ENCODE assay signal across 9 cellular contexts in the genomic region with DNA sequence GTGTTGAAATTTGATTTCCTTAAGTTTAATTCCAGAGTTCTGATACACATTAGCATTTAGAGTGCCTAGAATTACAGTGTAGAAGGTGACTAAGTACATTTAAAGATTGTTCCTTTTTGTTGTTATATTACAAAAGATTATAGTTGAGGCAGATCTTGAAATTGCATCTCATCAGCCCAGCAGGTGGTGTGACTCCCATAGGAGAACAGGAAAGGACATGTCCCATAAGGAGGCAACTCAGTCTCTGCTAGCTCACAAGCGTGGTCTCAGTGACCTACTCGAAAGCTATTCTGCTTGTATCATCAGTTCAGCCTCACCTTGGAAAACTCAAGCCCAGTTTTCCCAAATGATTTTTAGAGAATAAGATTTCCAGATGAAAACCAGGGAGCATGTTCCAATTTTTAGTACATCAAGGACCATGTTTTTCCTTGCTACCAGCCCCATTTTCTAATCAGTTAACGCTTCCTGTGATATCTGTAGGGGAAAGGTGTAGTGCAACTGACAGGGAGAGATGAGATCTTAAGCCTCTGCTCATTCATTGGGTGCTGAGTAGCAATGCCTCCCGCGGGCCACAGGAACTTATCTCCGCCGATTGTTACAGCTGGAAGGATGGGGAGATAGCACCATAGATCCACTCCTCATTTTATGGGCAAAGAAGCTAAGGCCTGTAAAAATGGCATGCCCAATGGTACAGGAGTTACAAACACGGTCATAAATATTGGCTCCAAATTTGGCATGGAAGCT. TPM values are rescaled to one million over a fixed set of nuclear protein-coding genes. Genes with fewer than 3 reads are reported as not detected.
DNase-seq lines count a peak whose midpoint lies in the region; ATAC-seq and TF ChIP-seq lines count a peak whose summit lies in the region.
"Had no signal": no experiment of that assay in that cellular context is flagged by ENCODE, and none has a peak within 500 bp of the region (broad histone marks: within the 10 kb centered on the region; RNA-seq: fewer than 3 reads in every experiment).

No MANE protein-coding gene starts in this region.

- intact Hi-C loops in left lung (cut with DNase I) (no loop called here), tibial artery (cut with DNase I; ENCODE audit: low total_unique reads) (loop anchor here (10.0 kb wide), 1 partner anchor 251 kb away; no protein-coding TSS in a partner anchor), aorta (cut with DNase I) (loop anchor here in 1 of 2 donors (10.0 kb wide), 1 partner anchor 251 kb away; no protein-coding TSS in a partner anchor)

- H3K36me3 ChIP-seq in left lung (no peaks in the 10 kb centered on the region), tibial artery (no peaks in the 10 kb centered on the region), aorta (ENCODE audit: control insufficient read depth in 1 of 2, insufficient read depth in 2 of 2, low read length in 1 of 2) (no peaks in the 10 kb centered on the region)

- ATAC-seq in left lung (no peak), aorta (ENCODE audit: low FRiP score) (no peak), GM19328 (IDR thresholded peaks at IDR 0.05; ENCODE audit: unreplicated experiment) (no peak)

- H3K4me1 Mint-ChIP-seq in activated CD4-positive, alpha-beta T cell treated with anti-CD3 and anti-CD28 coated beads, Interleukin-2, amount 10 ng/mL, durations not matched to agents 7 days and 5 days, result peaks cover 18% of the 10 kb centered on the region

- H3K4me3 ChIP-seq in left lung, result peak overlapping the region in 1 of 2 donors; percentile 64
- H3K4me3 ChIP-seq in tibial artery, result peak overlapping the region; percentile 95 to 100
- H3K4me3 ChIP-seq in aorta (ENCODE audit: low read length in 2 of 2), result peak overlapping the region in 1 of 2 donors; percentile 84

- H3K27me3 ChIP-seq in left lung (peaks cover 0 to 38% of the 10 kb centered on the region in 2 donors), tibial artery (no peaks in the 10 kb centered on the region), aorta (ENCODE audit: control insufficient read depth in 1 of 2, insufficient read depth in 2 of 2, low read length in 1 of 2) (no peaks in the 10 kb centered on the region)

- no peaks in the 10 kb centered on the region for H3K9me3 Mint-ChIP-seq in activated CD4-positive, alpha-beta T cell treated with anti-CD3 and anti-CD28 coated beads, Interleukin-2, amount 10 ng/mL, durations not matched to agents 7 days and 5 days

- peaks cover 49% of the 10 kb centered on the region for H3K27me3 Mint-ChIP-seq in activated CD4-positive, alpha-beta T cell treated with anti-CD3 and anti-CD28 coated beads, Interleukin-2, amount 10 ng/mL, durations not matched to agents 7 days and 5 days

- peak overlapping the region; percentile 67 for H3K4me3 Mint-ChIP-seq in activated CD4-positive, alpha-beta T cell treated with anti-CD3 and anti-CD28 coated beads, Interleukin-2, amount 10 ng/mL, durations not matched to agents 7 days and 5 days

- H3K4me1 ChIP-seq in left lung (peaks cover 0 to 16% of the 10 kb centered on the region in 2 donors), tibial artery (peaks cover 0 to 29% (median 10%) of the 10 kb centered on the region in 4 donors), aorta (ENCODE audit: control insufficient read depth in 1 of 2, insufficient read depth in 2 of 2, low read length in 2 of 2) (no peaks in the 10 kb centered on the region)

- DNase-seq in activated CD4-positive, alpha-beta T cell treated with anti-CD3 and anti-CD28 coated beads, Interleukin-2, amount 10 ng/mL, durations not matched to agents 7 days and 5 days, result no peak
- DNase-seq in activated CD4-positive, alpha-beta T cell treated with anti-CD3 and anti-CD28 coated beads, Interleukin-2, amount 50 U/mL, for 1 hour, result no peak
- DNase-seq in astrocyte of the hippocampus (ENCODE audit: low read depth, low spot score) (peak; percentile 5), left lung (no peak), tibial artery (no peak), aorta (no peak)
- no peak for DNase-seq in central memory CD4-positive, alpha-beta T cell
- DNase-seq: DND-41 had no signal

- WGBS in aorta, 2 donors, result 72 to 76% methylated on average over 8 of the region's 8 CpGs

- H3K36me3 Mint-ChIP-seq in activated CD4-positive, alpha-beta T cell treated with anti-CD3 and anti-CD28 coated beads, Interleukin-2, amount 10 ng/mL, durations not matched to agents 7 days and 5 days (ENCODE audit: low read depth), result no peaks in the 10 kb centered on the region

- no peaks in the 10 kb centered on the region for H3K9me3 ChIP-seq in left lung
- no peaks in the 10 kb centered on the region for H3K9me3 ChIP-seq in tibial artery
- H3K9me3 ChIP-seq in aorta (ENCODE audit: control insufficient read depth, low read length), result no peaks in the 10 kb centered on the region

- CTCF ChIA-PET in activated CD4-positive, alpha-beta T cell treated with anti-CD3 and anti-CD28 coated beads, Interleukin-2, amount 10 ng/mL, durations not matched to agents 7 days and 5 days (lab: Charles Lee), result no interaction called here

- POLR2A ChIA-PET in activated CD4-positive, alpha-beta T cell treated with anti-CD3 and anti-CD28 coated beads, Interleukin-2, amount 10 ng/mL, durations not matched to agents 7 days and 5 days (lab: Charles Lee), result interaction anchor here (0.7 kb wide), 1 partner anchor 1140 kb away, joined by 3 read pairs; no protein-coding TSS in a partner anchor

- H3K27ac ChIP-seq in left lung, result peak overlapping the region; percentile 89 to 92
- H3K27ac ChIP-seq in tibial artery, result peak overlapping the region; percentile 97 to 98
- H3K27ac ChIP-seq in aorta (ENCODE audit: low read depth in 1 of 2, low read length in 2 of 2), result no peak overlapping the region

- TF ChIP-seq CTCF in left lung (IDR thresholded peaks at IDR 0.05) (no peak), tibial artery (IDR thresholded peaks at IDR 0.05) (peak in 1 of 2 experiments; percentile 7)

- H3K27ac Mint-ChIP-seq in activated CD4-positive, alpha-beta T cell treated with anti-CD3 and anti-CD28 coated beads, Interleukin-2, amount 10 ng/mL, durations not matched to agents 7 days and 5 days, result no peak overlapping the region

RNA-seq across cellular contexts. Expression of a gene that starts 1.1 kb away (rescaled TPM):
- under 1 TPM; 0.33 to 0.45 TPM for total RNA-seq in activated CD4-positive, alpha-beta T cell treated with anti-CD3 and anti-CD28 coated beads, Interleukin-2, amount 10 ng/mL, durations not matched to agents 7 days and 5 days
- 10 to 100 TPM; 27.3 to 32.4 TPM for total RNA-seq in left lung
- total RNA-seq in aorta, result 10 to 100 TPM; 17.9 to 20.7 TPM
- polyA plus RNA-seq in aorta, result 10 to 100 TPM; 10.3 to 14.0 TPM

Comparison
In these comparisons a context has a peak if more than half of its experiments do, and no peak if none do; other contexts are left out.
1. H3K27ac ChIP-seq: peak in left lung (2 of 2) and tibial artery (2 of 2); none in aorta (0 of 2).
2. RNA of a gene that starts 1.1 kb away (total RNA-seq): 27.3 to 32.4 TPM in left lung and 17.9 to 20.7 TPM in aorta; 0.33 to 0.45 TPM in activated CD4-positive, alpha-beta T cell treated with anti-CD3 and anti-CD28 coated beads, Interleukin-2, amount 10 ng/mL, durations not matched to agents 7 days and 5 days; every median in the first group is over 10 times any median in the second.